Comparison of ENCODE assay signal across 21 cellular contexts in the genomic region with DNA sequence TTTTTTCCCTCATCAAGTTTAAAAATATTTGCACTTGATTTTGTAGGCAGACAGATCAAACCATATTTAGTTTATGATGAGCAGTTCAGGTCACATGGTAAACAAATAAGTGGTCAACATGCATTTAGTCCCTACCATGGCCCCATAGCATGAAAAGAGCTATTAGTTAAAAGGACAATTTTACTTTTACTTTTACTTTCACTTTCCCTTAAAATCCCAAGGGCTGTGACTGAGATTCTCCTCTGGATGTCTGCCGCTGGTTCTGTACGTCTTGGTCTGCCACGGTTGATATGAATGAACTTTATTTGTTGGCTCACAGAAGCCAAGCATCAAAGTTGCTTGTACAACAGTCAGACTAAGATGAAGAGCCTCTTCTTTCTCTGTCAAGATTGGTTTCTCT.
DNase-seq lines count a peak whose midpoint lies in the region; ATAC-seq, FAIRE-seq and TF ChIP-seq lines count a peak whose summit lies in the region.
"Had no signal": no experiment of that assay in that cellular context is flagged by ENCODE, and none has a peak within 500 bp of the region (broad histone marks: within the 10 kb centered on the region; RNA-seq: fewer than 3 reads in every experiment).

No MANE protein-coding gene starts in this region.

- H3K27me3 ChIP-seq in MM.1S (replicated peaks; ENCODE audit: insufficient read depth, low read length) (no peaks in the 10 kb centered on the region), smooth muscle cell (ENCODE audit: low read depth) (no peaks in the 10 kb centered on the region)

- H3K27ac ChIP-seq in MM.1S (ENCODE audit: low read length) (no peak overlapping the region), kidney (ENCODE audit: low read depth in 2 of 2, low read length in 2 of 2) (no peak overlapping the region), smooth muscle cell (ENCODE audit: low read depth) (no peak overlapping the region)
- H3K27ac ChIP-seq: GM23248 had no signal

- no peak overlapping the region for H3K4me3 ChIP-seq in MM.1S (ENCODE audit: low read length)
- peak overlapping the region; percentile 17 to 25 for H3K4me3 ChIP-seq in kidney (ENCODE audit: low read length in 2 of 2)
- H3K4me3 ChIP-seq in smooth muscle cell: no peak overlapping the region
- H3K4me3 ChIP-seq: GM23248 had no signal

- DNase-seq in Calu3 (no peak), MM.1S (peak; percentile 17), kidney (no peak), smooth muscle cell (lab: John Stamatoyannopoulos, UW; ENCODE audit: unreplicated experiment) (no peak), T-cell (no peak)
- no peak for DNase-seq in activated T-cell treated with anti-CD3 and anti-CD28 coated beads, Interleukin-2, amount 50 U/mL, for 48 hours
- DNase-seq: activated T-cell treated with anti-CD3 and anti-CD28 coated beads, Interleukin-2, amount 50 U/mL, for 24 hours; dermis blood vessel endothelial cell; erythroblast; GM23248; NCI-H1092; NCI-H524; nephron progenitor cell; substantia nigra had no signal

- H3K27ac Mint-ChIP-seq in Calu3 (ENCODE audit: unreplicated experiment) (no peak overlapping the region), T-cell (no peak overlapping the region)
- H3K27ac Mint-ChIP-seq: activated T-cell treated with anti-CD3 and anti-CD28 coated beads, Interleukin-2, amount 50 U/mL, for 24 hours; IgD-negative memory B cell; memory B cell; nephron progenitor cell had no signal

- H2AFZ ChIP-seq in MM.1S (ENCODE audit: low read length): no peak overlapping the region
- H2AFZ ChIP-seq in smooth muscle cell (ENCODE audit: low read depth): peak overlapping the region; percentile 7
- H2AFZ ChIP-seq: GM23248 had no signal

- no peaks in the 10 kb centered on the region for H3K79me2 ChIP-seq in MM.1S (ENCODE audit: low read length)
- no peaks in the 10 kb centered on the region for H3K79me2 ChIP-seq in smooth muscle cell (ENCODE audit: low read depth)

- H3K9me3 Mint-ChIP-seq in Calu3 (ENCODE audit: low read depth, unreplicated experiment) (peaks cover 9% of the 10 kb centered on the region), T-cell (peaks cover 20 to 27% (median 24%) of the 10 kb centered on the region in 3 donors)

- no peak for FAIRE-seq in kidney (lab: Jason Lieb, UNC)
- FAIRE-seq: GM12892, TTC549 had no signal

- BruUV-seq in Calu3 (replicated peaks; lab: Mats Ljungman, UMichigan): no TSS peak

- intact Hi-C loops in Calu3 (cut with micrococcal nuclease; ENCODE audit: unreplicated experiment): no loop called here
- intact Hi-C loops in kidney (cut with DNase I): no loop called here

- H3K9me2 ChIP-seq in MM.1S (replicated peaks; ENCODE audit: insufficient read depth, low read length): no peaks in the 10 kb centered on the region

- H3F3A ChIP-seq in MM.1S (ENCODE audit: insufficient read depth, low read length) (no peaks in the 10 kb centered on the region), smooth muscle cell (ENCODE audit: low read depth) (no peaks in the 10 kb centered on the region)

- CTCF ChIA-PET in Calu3 (lab: Charles Lee) (interaction anchor here (0.7 kb wide), 1 partner anchor 1359 kb away, joined by 3 read pairs; no protein-coding TSS in a partner anchor), T-cell (lab: Charles Lee) (no interaction called here)

- no peaks in the 10 kb centered on the region for H3K36me3 ChIP-seq in MM.1S (replicated peaks; ENCODE audit: insufficient read depth, low read length)
- H3K36me3 ChIP-seq in kidney (ENCODE audit: control insufficient read depth in 1 of 2, insufficient read depth in 2 of 2, low read length in 2 of 2): no peaks in the 10 kb centered on the region
- H3K36me3 ChIP-seq in smooth muscle cell (ENCODE audit: low read depth): no peaks in the 10 kb centered on the region

- H3K9ac ChIP-seq in MM.1S (ENCODE audit: low read length) (no peak overlapping the region), kidney (ENCODE audit: low read length in 2 of 2) (no peak overlapping the region), smooth muscle cell (ENCODE audit: low read depth) (no peak overlapping the region)
- H3K9ac ChIP-seq: GM23248 had no signal

- H3K9me3 ChIP-seq in MM.1S (replicated peaks; ENCODE audit: insufficient read depth, low read length): no peaks in the 10 kb centered on the region
- H3K9me3 ChIP-seq in kidney (ENCODE audit: control insufficient read depth in 1 of 2, low read length in 2 of 2): peaks cover 0 to 8% of the 10 kb centered on the region in 2 donors
- no peaks in the 10 kb centered on the region for H3K9me3 ChIP-seq in smooth muscle cell (replicated peaks; ENCODE audit: low read depth)

- no peak for ATAC-seq in T-cell (replicated peaks in 1 of 4)
- ATAC-seq in HG03432 (IDR thresholded peaks at IDR 0.05; ENCODE audit: unreplicated experiment): no peak
- ATAC-seq in HG02973 (IDR thresholded peaks at IDR 0.05; ENCODE audit: unreplicated experiment): no peak
- ATAC-seq: Panc1 had no signal

- H3K4me3 Mint-ChIP-seq in Calu3 (ENCODE audit: low read depth, unreplicated experiment) (peak overlapping the region; percentile 22), T-cell (no peak overlapping the region)
- H3K4me3 Mint-ChIP-seq: activated T-cell treated with anti-CD3 and anti-CD28 coated beads, Interleukin-2, amount 50 U/mL, for 24 hours; IgD-negative memory B cell; memory B cell; nephron progenitor cell had no signal

- TF ChIP-seq CTCF in Calu3 (IDR thresholded peaks at IDR 0.05; ENCODE audit: unreplicated experiment): no peak
- TF ChIP-seq CTCF in MM.1S (IDR thresholded peaks at IDR 0.05; ENCODE audit: low read length): no peak
- no peak for TF ChIP-seq CTCF in kidney (IDR thresholded peaks at IDR 0.05; ENCODE audit: borderline replicate concordance, extremely low read depth, insufficient read depth)
- TF ChIP-seq CTCF in smooth muscle cell (IDR thresholded peaks at IDR 0.05; ENCODE audit: borderline replicate concordance, insufficient read depth, poor library complexity, severe bottlenecking): no peak

- H3K36me3 Mint-ChIP-seq in Calu3 (ENCODE audit: insufficient read depth, unreplicated experiment) (no peaks in the 10 kb centered on the region), T-cell (no peaks in the 10 kb centered on the region)
- H3K36me3 Mint-ChIP-seq: IgD-negative memory B cell, memory B cell had no signal

- no peaks in the 10 kb centered on the region for H3K4me1 ChIP-seq in MM.1S (ENCODE audit: low read length)
- no peaks in the 10 kb centered on the region for H3K4me1 ChIP-seq in kidney (ENCODE audit: control insufficient read depth in 1 of 2, insufficient read depth in 1 of 2, low read depth in 1 of 2, low read length in 2 of 2)
- no peaks in the 10 kb centered on the region for H3K4me1 ChIP-seq in smooth muscle cell (ENCODE audit: low read depth)

- H4K20me1 ChIP-seq in MM.1S (ENCODE audit: insufficient read depth, low read length) (no peaks in the 10 kb centered on the region), smooth muscle cell (ENCODE audit: low read depth) (no peaks in the 10 kb centered on the region)

- H3K27me3 Mint-ChIP-seq in Calu3 (ENCODE audit: unreplicated experiment) (no peaks in the 10 kb centered on the region), T-cell (no peaks in the 10 kb centered on the region)
- H3K27me3 Mint-ChIP-seq: activated T-cell treated with anti-CD3 and anti-CD28 coated beads, Interleukin-2, amount 50 U/mL, for 24 hours; IgD-negative memory B cell; memory B cell had no signal

- POLR2A ChIA-PET in T-cell (lab: Charles Lee): interaction anchor here in 1 of 2 donors (0.5 kb wide), 1 partner anchor 40 kb away, joined by 4 read pairs; no protein-coding TSS in a partner anchor

- peaks cover 8% of the 10 kb centered on the region for H3K4me1 Mint-ChIP-seq in Calu3 (ENCODE audit: low read depth, unreplicated experiment)
- peaks cover 0 to 3% (median 2%) of the 10 kb centered on the region in 3 donors for H3K4me1 Mint-ChIP-seq in T-cell
- H3K4me1 Mint-ChIP-seq: IgD-negative memory B cell, memory B cell, nephron progenitor cell had no signal

- H3K4me2 ChIP-seq in MM.1S (ENCODE audit: low read depth, low read length): no peak overlapping the region
- H3K4me2 ChIP-seq in smooth muscle cell: no peak overlapping the region

- WGBS in smooth muscle cell (ENCODE audit: low lambda C conversion rate): 96% methylated on average over 3 of the region's 3 CpGs

Comparison
In these comparisons a context has a peak if more than half of its experiments do, and no peak if none do; other contexts are left out.
1. H3K4me3 ChIP-seq: peak in kidney (2 of 2); none in MM.1S (single experiment) and smooth muscle cell (single experiment).